Comparison of ENCODE assay signal across 6 cellular contexts in the genomic region with DNA sequence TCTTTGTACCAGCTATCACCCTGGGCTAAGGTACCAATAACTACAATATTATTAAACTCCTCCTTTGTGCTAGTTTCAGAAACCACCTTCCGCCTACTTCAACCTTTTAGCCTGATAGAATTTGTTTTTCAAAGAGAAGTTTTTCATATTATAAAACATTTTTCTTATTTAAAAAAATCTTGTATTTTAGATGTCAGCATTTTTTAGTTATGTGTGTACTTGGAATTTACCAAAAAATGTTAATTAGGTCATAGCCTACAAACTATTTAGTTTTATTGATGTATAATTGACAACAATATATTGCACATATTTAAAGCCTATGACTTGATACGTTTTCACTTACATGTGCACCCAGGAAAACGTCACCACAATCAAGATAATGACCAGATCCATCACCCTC.
"Had no signal": no experiment of that assay in that cellular context is flagged by ENCODE, and none has a peak within 500 bp of the region (broad histone marks: within the 10 kb centered on the region; RNA-seq: fewer than 3 reads in every experiment).

No MANE protein-coding gene starts in this region.

- FAIRE-seq: HTR-8/SVneo had no signal

- H3K9ac ChIP-seq: KMS-11 had no signal

- H3K4me2 ChIP-seq: KMS-11 had no signal

- DNase-seq: Karpas-422, KBM-7, KG1 had no signal

- H3K27ac ChIP-seq: HL-60, KMS-11 had no signal
